In genomic region chr12:67451206-67451605, GRCh38 we compare ENCODE assay signal across 21 cellular contexts.
A peak's percentile ranks its signal among the peaks of the same experiment; 100 is the strongest.
DNase-seq lines count a peak whose midpoint lies in the region; ATAC-seq, FAIRE-seq and TF ChIP-seq lines count a peak whose summit lies in the region.
"Had no signal": no experiment of that assay in that cellular context is flagged by ENCODE, and none has a peak within 500 bp of the region (broad histone marks: within the 10 kb centered on the region; RNA-seq: fewer than 3 reads in every experiment).

No MANE protein-coding gene starts in this region.

- H3K4me1 ChIP-seq in SK-N-SH (ENCODE audit: control insufficient read depth in 1 of 2, insufficient read depth in 2 of 2, low read depth in 1 of 2, low read length in 1 of 2) (peaks cover 2 to 9% of the 10 kb centered on the region in 2 experiments; a peak in 2 of 4 replicates), OCI-LY3 (ENCODE audit: low read length) (peaks cover 56% of the 10 kb centered on the region), H1 (replicated peaks in 1 of 4; ENCODE audit: control insufficient read depth in 3 of 4, insufficient read depth in 4 of 4, low read length in 3 of 4) (no peaks in the 10 kb centered on the region)
- H3K4me1 ChIP-seq in CD4-positive, alpha-beta memory T cell (ENCODE audit: insufficient read depth, low read length), result peaks cover 40% of the 10 kb centered on the region
- H3K4me1 ChIP-seq: Peyer's patch had no signal

- intact Hi-C loops in CD4-positive, alpha-beta memory T cell (cut with micrococcal nuclease), result no loop called here

- H3K4me2 ChIP-seq in SK-N-SH (no peak overlapping the region), OCI-LY3 (ENCODE audit: low read length) (peak overlapping the region; percentile 76; the same call in 1 of the 2 replicates), H1 (ENCODE audit: insufficient read depth in 1 of 2, low read depth in 2 of 2, low read length in 2 of 2) (no peak overlapping the region)

- DNase-seq in SK-N-SH, result no peak
- DNase-seq in H1 (ENCODE audit: low read depth in 1 of 2, low spot score in 2 of 2), result no peak
- DNase-seq in foreskin melanocyte, result no peak
- no peak for DNase-seq in NCI-H2029 treated with DMSO at 0.1 percent for 48 hours (lab: John Stamatoyannopoulos, UW)
- no peak for DNase-seq in CD4-positive, alpha-beta memory T cell
- no peak for DNase-seq in amygdala (lab: John Stamatoyannopoulos, UW)
- DNase-seq: 8988T; CD8-positive, alpha-beta memory T cell; DMS79; GOT3; KG1; NCI-H1092; NCI-H1694 treated with DMSO at 0.1 percent for 48 hours; NCI-H345; NCI-H526; Peyer's patch; Right ventricle myocardium superior had no signal

- peak overlapping the region in 2 of 7 donors; percentile 12 to 19 for H3K27ac Mint-ChIP-seq in CD4-positive, alpha-beta memory T cell

- TF ChIP-seq CTCF in SK-N-SH (IDR thresholded peaks at IDR 0.05) (no peak), OCI-LY3 (IDR thresholded peaks at IDR 0.05; ENCODE audit: low read depth, low read length) (no peak), H1 (IDR thresholded peaks at IDR 0.05; ENCODE audit: control extremely low read depth in 1 of 3, insufficient read depth in 1 of 3, low read depth in 1 of 3, low read length in 3 of 3) (no peak)

- 49% methylated on average over 4 of the region's 4 CpGs for WGBS in SK-N-SH (ENCODE audit: low lambda C conversion rate)
- WGBS in H1 (ENCODE audit: extremely low coverage in 1 of 2, insufficient coverage in 1 of 2, insufficient read length in 1 of 2, insufficient replicate concordance in 2 of 2, low coverage in 1 of 2, low lambda C conversion rate in 2 of 2, missing lambda C conversion rate in 1 of 2), 2 experiments, result 79% methylated on average over 4 of the region's 4 CpGs; no CpG with 5 or more reads in 1 of the 2 experiments

- H4K5ac ChIP-seq in H1 (ENCODE audit: insufficient read length, low read depth, low read length), result no peak overlapping the region

- H3K23me2 ChIP-seq in H1 (ENCODE audit: low read depth, low read length), result no peaks in the 10 kb centered on the region

- H4K8ac ChIP-seq in H1 (ENCODE audit: extremely low read depth, insufficient read depth, low read length), result no peak overlapping the region

- FAIRE-seq in H1 (lab: Jason Lieb, UNC), result no peak
- FAIRE-seq: D721Med, HepG2 had no signal

- no peak overlapping the region for H3K4me3 ChIP-seq in SK-N-SH (ENCODE audit: low read depth in 2 of 2, low read length in 1 of 2)
- H3K4me3 ChIP-seq in OCI-LY3 (ENCODE audit: low read length), result no peak overlapping the region
- H3K4me3 ChIP-seq in H1 (ENCODE audit: extremely low read depth in 1 of 4, insufficient read depth in 2 of 4, low read depth in 3 of 4, low read length in 4 of 4), result no peak overlapping the region
- H3K4me3 ChIP-seq in CD4-positive, alpha-beta memory T cell (ENCODE audit: low read length in 2 of 2), result no peak overlapping the region
- H3K4me3 ChIP-seq: Peyer's patch had no signal

- no peak overlapping the region for H2AK5ac ChIP-seq in H1 (ENCODE audit: low read depth, low read length)

- no peaks in the 10 kb centered on the region for H3K79me1 ChIP-seq in H1 (ENCODE audit: low read depth, low read length)

- peaks cover 48 to 53% (median 51%) of the 10 kb centered on the region in 4 donors for H3K4me1 Mint-ChIP-seq in CD4-positive, alpha-beta memory T cell

- H3K56ac ChIP-seq in H1 (replicated peaks; ENCODE audit: insufficient read length, low read depth, low read length), result no peak overlapping the region

- TF ChIP-seq POLR2A in H1 (IDR thresholded peaks at IDR 0.05; ENCODE audit: control extremely low read depth in 1 of 2, low read depth in 2 of 2, low read length in 2 of 2), result no peak

- H2AFZ ChIP-seq in SK-N-SH (ENCODE audit: low read depth) (no peak overlapping the region), OCI-LY3 (ENCODE audit: low read depth, low read length) (no peak overlapping the region), H1 (ENCODE audit: low read length) (no peak overlapping the region)

- peaks cover 2% of the 10 kb centered on the region for H3F3A ChIP-seq in SK-N-SH (replicated peaks; ENCODE audit: insufficient read depth)

- H2BK15ac ChIP-seq in H1 (ENCODE audit: low read length), result no peak overlapping the region

- TF ChIP-seq RAD21 in SK-N-SH (IDR thresholded peaks at IDR 0.05; ENCODE audit: low read length) (peak; percentile 24; the same call in 1 of the 2 replicates), H1 (IDR thresholded peaks at IDR 0.05 in 1 of 2, conservative IDR thresholded peaks at IDR 0.05 in 1 of 2; ENCODE audit: low read depth in 2 of 2, low read length in 2 of 2) (peak; percentile 15 to 39; a peak in 2 of 4 replicates)

- no peaks in the 10 kb centered on the region for H3K36me3 Mint-ChIP-seq in CD4-positive, alpha-beta memory T cell

- no peak overlapping the region for H3K4ac ChIP-seq in H1 (replicated peaks; ENCODE audit: insufficient read length, low read depth, low read length)

- no peak overlapping the region for H3K18ac ChIP-seq in H1 (ENCODE audit: extremely low read depth, low read length)

- no peak overlapping the region for H2BK12ac ChIP-seq in H1 (ENCODE audit: low read depth, low read length)

- H3K9me2 ChIP-seq in SK-N-SH, result no peaks in the 10 kb centered on the region

- CTCF ChIA-PET in SK-N-SH (lab: Yijun Ruan, JAX), result interaction anchor here (0.7 to 1.4 kb wide), 3 partner anchors 9 to 30 kb away, joined by 3 to 4 read pairs (median 3); no protein-coding TSS in a partner anchor
- CTCF ChIA-PET in H1 (lab: Charles Lee; ENCODE audit: partially characterized antibody), result interaction anchor here (0.5 to 3.6 kb wide), 7 partner anchors 10 to 227 kb away, joined by 3 to 22 read pairs (median 3); no protein-coding TSS in a partner anchor
- CTCF ChIA-PET in CD4-positive, alpha-beta memory T cell (lab: Charles Lee; ENCODE audit: partially characterized antibody), result interaction anchor here (1.1 to 4.6 kb wide), 4 partner anchors 10 to 492 kb away, joined by 3 to 23 read pairs (median 6); no protein-coding TSS in a partner anchor

- H3K27me3 ChIP-seq in SK-N-SH (ENCODE audit: insufficient read depth) (no peaks in the 10 kb centered on the region), OCI-LY3 (ENCODE audit: low read depth, low read length) (no peaks in the 10 kb centered on the region), H1 (replicated peaks in 1 of 4; ENCODE audit: control insufficient read depth in 3 of 4, extremely low read depth in 1 of 4, insufficient read depth in 3 of 4, low read length in 3 of 4) (no peaks in the 10 kb centered on the region)
- no peaks in the 10 kb centered on the region for H3K27me3 ChIP-seq in CD4-positive, alpha-beta memory T cell (ENCODE audit: insufficient read depth, low read length)
- H3K27me3 ChIP-seq: Peyer's patch had no signal

- H4K20me1 ChIP-seq in SK-N-SH (ENCODE audit: insufficient read depth) (no peaks in the 10 kb centered on the region), OCI-LY3 (ENCODE audit: insufficient read depth, low read length) (no peaks in the 10 kb centered on the region), H1 (replicated peaks in 1 of 2; ENCODE audit: control insufficient read depth in 1 of 2, insufficient read depth in 2 of 2, low read length in 2 of 2) (no peaks in the 10 kb centered on the region)

- no peaks in the 10 kb centered on the region for H3K36me3 ChIP-seq in SK-N-SH (replicated peaks in 1 of 2; ENCODE audit: control insufficient read depth in 1 of 2, insufficient read depth in 2 of 2, low read length in 1 of 2)
- H3K36me3 ChIP-seq in OCI-LY3 (replicated peaks; ENCODE audit: low read depth, low read length), result peaks cover 38% of the 10 kb centered on the region
- no peaks in the 10 kb centered on the region for H3K36me3 ChIP-seq in H1 (ENCODE audit: control insufficient read depth in 2 of 4, insufficient read depth in 4 of 4, low read length in 3 of 4)
- no peaks in the 10 kb centered on the region for H3K36me3 ChIP-seq in CD4-positive, alpha-beta memory T cell (ENCODE audit: insufficient read depth, low read length)
- H3K36me3 ChIP-seq: Peyer's patch had no signal

- H2BK20ac ChIP-seq in H1 (ENCODE audit: low read length), result no peak overlapping the region

- no peak overlapping the region for H3K27ac ChIP-seq in SK-N-SH (ENCODE audit: low read depth in 2 of 2, low read length in 1 of 2)
- peak overlapping the region; percentile 94 for H3K27ac ChIP-seq in OCI-LY3 (ENCODE audit: low read length)
- no peak overlapping the region for H3K27ac ChIP-seq in H1 (ENCODE audit: low read depth, low read length)
- no peak overlapping the region for H3K27ac ChIP-seq in CD4-positive, alpha-beta memory T cell (ENCODE audit: low read depth, low read length)
- H3K27ac ChIP-seq: Peyer's patch had no signal

- no peaks in the 10 kb centered on the region for H3K79me2 ChIP-seq in SK-N-SH (ENCODE audit: insufficient read depth)
- H3K79me2 ChIP-seq in OCI-LY3 (ENCODE audit: low read length), result no peaks in the 10 kb centered on the region
- no peaks in the 10 kb centered on the region for H3K79me2 ChIP-seq in H1 (ENCODE audit: control insufficient read depth in 1 of 2, insufficient read depth in 2 of 2, low read length in 2 of 2)

- H2BK120ac ChIP-seq in H1 (replicated peaks; ENCODE audit: low read depth, low read length), result no peak overlapping the region

- no peak overlapping the region for H3K14ac ChIP-seq in H1 (ENCODE audit: insufficient read length)

- no peak for TF ChIP-seq EP300 in SK-N-SH (IDR thresholded peaks at IDR 0.05; ENCODE audit: borderline replicate concordance in 1 of 2, low read depth in 1 of 2, low read length in 1 of 2)
- TF ChIP-seq EP300 in H1 (IDR thresholded peaks at IDR 0.05; ENCODE audit: borderline replicate concordance in 1 of 2, low read depth in 2 of 2, low read length in 2 of 2), result no peak

- H3K9me3 ChIP-seq in SK-N-SH (no peaks in the 10 kb centered on the region), OCI-LY3 (ENCODE audit: insufficient read depth, low read length) (peaks cover 24% of the 10 kb centered on the region), H1 (ENCODE audit: insufficient read depth in 2 of 2, low read depth in 1 of 2, low read length in 1 of 2) (no peaks in the 10 kb centered on the region)
- no peaks in the 10 kb centered on the region for H3K9me3 ChIP-seq in CD4-positive, alpha-beta memory T cell (ENCODE audit: control insufficient read depth in 1 of 2, low read length in 2 of 2)
- H3K9me3 ChIP-seq: Peyer's patch had no signal

- no peaks in the 10 kb centered on the region for H3K9me3 Mint-ChIP-seq in CD4-positive, alpha-beta memory T cell
- H3K9me3 Mint-ChIP-seq: CD8-positive, alpha-beta memory T cell had no signal

- H3K9ac ChIP-seq in SK-N-SH (no peak overlapping the region), OCI-LY3 (ENCODE audit: low read length) (no peak overlapping the region; the same call in 1 of the 2 replicates), H1 (replicated peaks in 1 of 4; ENCODE audit: extremely low read depth in 1 of 4, low read depth in 3 of 4, low read length in 3 of 4) (no peak overlapping the region)

- H2BK5ac ChIP-seq in H1 (ENCODE audit: low read depth, low read length), result no peak overlapping the region

- ATAC-seq in SK-N-SH treated with all-trans-retinoic acid at 6 μM for 48 hours, result no peak
- ATAC-seq: HepG2 had no signal

- H4K91ac ChIP-seq in H1 (replicated peaks; ENCODE audit: insufficient read length, low read length), result no peak overlapping the region

- POLR2A ChIA-PET in SK-N-SH (lab: Yijun Ruan, JAX), result no interaction called here
- POLR2A ChIA-PET in H1 (lab: Charles Lee; ENCODE audit: partially characterized antibody), result no interaction called here
- POLR2A ChIA-PET in CD4-positive, alpha-beta memory T cell (lab: Charles Lee; ENCODE audit: partially characterized antibody), result interaction anchor here (1.1 to 7.2 kb wide), 8 partner anchors 9 to 198 kb away, joined by 3 to 40 read pairs (median 4); partner anchors contain the start of gene DYRK2

- peaks cover 0 to 1% of the 10 kb centered on the region in 2 donors for H3K27me3 Mint-ChIP-seq in CD4-positive, alpha-beta memory T cell
- H3K27me3 Mint-ChIP-seq: CD8-positive, alpha-beta memory T cell had no signal

- no peak overlapping the region for H3K23ac ChIP-seq in H1 (ENCODE audit: insufficient read length)

- H3K4me3 Mint-ChIP-seq in CD4-positive, alpha-beta memory T cell, result peak overlapping the region in 2 of 8 donors; percentile 8 to 25

Comparison
In these comparisons a context has a peak if more than half of its experiments do, and no peak if none do; other contexts are left out.
1. Of the 17 proteins assayed by ChIP-seq in both H1 and SK-N-SH: peak only in H1: none; only in SK-N-SH: none; in both: RAD21; in neither: 16.